Comparison of ENCODE assay signal across 1 cellular context in genomic region chr14:49992901-49993335, GRCh38.
TF ChIP-seq lines count a peak whose summit lies in the region.

No MANE protein-coding gene starts in this region.

TF ChIP-seq in HepG2, 621 proteins besides CTCF, POLR2A, EP300 and RAD21 (continued from another document and continues in another):
- TF ChIP-seq ZNF800 (CRISPR knock-in tag; IDR thresholded peaks at IDR 0.05) (no peak), HOMEZ (CRISPR knock-in tag; IDR thresholded peaks at IDR 0.05; ENCODE audit: low read depth) (peak; percentile 62; the same call in 1 of the 2 replicates), YY1 (IDR thresholded peaks at IDR 0.05; ENCODE audit: insufficient read depth, insufficient replicate concordance, low read depth, low read length) (no peak), SMAD3 (CRISPR knock-in tag; IDR thresholded peaks at IDR 0.05) (peak; percentile 60; the same call in 1 of the 2 replicates), ZNF253 (CRISPR knock-in tag; IDR thresholded peaks at IDR 0.05; ENCODE audit: borderline replicate concordance) (no peak), ZFP36L2 (CRISPR knock-in tag; IDR thresholded peaks at IDR 0.05) (no peak), TSC22D2 (CRISPR knock-in tag; IDR thresholded peaks at IDR 0.05; ENCODE audit: borderline replicate concordance) (no peak), FOXC1 (CRISPR knock-in tag; IDR thresholded peaks at IDR 0.05; ENCODE audit: borderline replicate concordance) (no peak), JUND (CRISPR knock-in tag; IDR thresholded peaks at IDR 0.05) (peak; percentile 48; the same call in 1 of the 2 replicates), ATF5 (CRISPR knock-in tag; IDR thresholded peaks at IDR 0.05; ENCODE audit: low read depth) (no peak), ZNF530 (CRISPR knock-in tag; IDR thresholded peaks at IDR 0.05; ENCODE audit: low read depth) (no peak), ZBTB39 (CRISPR knock-in tag; IDR thresholded peaks at IDR 0.05) (no peak), RARG (CRISPR knock-in tag; IDR thresholded peaks at IDR 0.05; ENCODE audit: low read depth) (no peak), ZBTB40 (IDR thresholded peaks at IDR 0.05) (no peak), ZBTB40 (CRISPR knock-in tag; IDR thresholded peaks at IDR 0.05) (no peak; the same call in 1 of the 2 replicates), GFI1 (CRISPR knock-in tag; IDR thresholded peaks at IDR 0.05; ENCODE audit: borderline replicate concordance) (no peak), TCF12 (IDR thresholded peaks at IDR 0.05) (no peak), TCF12 (CRISPR knock-in tag; IDR thresholded peaks at IDR 0.05) (peak; percentile 48; the same call in 1 of the 2 replicates), ZNF230 (CRISPR knock-in tag; IDR thresholded peaks at IDR 0.05) (no peak), ZBTB10 (CRISPR knock-in tag; IDR thresholded peaks at IDR 0.05; ENCODE audit: borderline replicate concordance) (no peak), ZKSCAN5 (CRISPR knock-in tag; IDR thresholded peaks at IDR 0.05) (no peak), SAP130 (CRISPR knock-in tag; IDR thresholded peaks at IDR 0.05; ENCODE audit: low read depth) (peak; percentile 91), NR2F2 (IDR thresholded peaks at IDR 0.05; ENCODE audit: borderline replicate concordance, low read depth) (no peak), MED1 (CRISPR knock-in tag; IDR thresholded peaks at IDR 0.05) (peak; percentile 83), HNF1B (CRISPR knock-in tag; IDR thresholded peaks at IDR 0.05) (peak; percentile 90), SNAPC4 (CRISPR knock-in tag; IDR thresholded peaks at IDR 0.05) (no peak), NCOR1 (IDR thresholded peaks at IDR 0.05; ENCODE audit: borderline replicate concordance, low read length) (peak; percentile 95; the same call in 1 of the 2 replicates), ZNF331 (CRISPR knock-in tag; IDR thresholded peaks at IDR 0.05) (peak; percentile 71; the same call in 1 of the 2 replicates), ZNF350 (CRISPR knock-in tag; IDR thresholded peaks at IDR 0.05; ENCODE audit: borderline replicate concordance, low read depth) (peak; percentile 34; the same call in 1 of the 2 replicates), SCMH1 (CRISPR knock-in tag; IDR thresholded peaks at IDR 0.05; ENCODE audit: borderline replicate concordance) (no peak)
